In the genomic region with DNA sequence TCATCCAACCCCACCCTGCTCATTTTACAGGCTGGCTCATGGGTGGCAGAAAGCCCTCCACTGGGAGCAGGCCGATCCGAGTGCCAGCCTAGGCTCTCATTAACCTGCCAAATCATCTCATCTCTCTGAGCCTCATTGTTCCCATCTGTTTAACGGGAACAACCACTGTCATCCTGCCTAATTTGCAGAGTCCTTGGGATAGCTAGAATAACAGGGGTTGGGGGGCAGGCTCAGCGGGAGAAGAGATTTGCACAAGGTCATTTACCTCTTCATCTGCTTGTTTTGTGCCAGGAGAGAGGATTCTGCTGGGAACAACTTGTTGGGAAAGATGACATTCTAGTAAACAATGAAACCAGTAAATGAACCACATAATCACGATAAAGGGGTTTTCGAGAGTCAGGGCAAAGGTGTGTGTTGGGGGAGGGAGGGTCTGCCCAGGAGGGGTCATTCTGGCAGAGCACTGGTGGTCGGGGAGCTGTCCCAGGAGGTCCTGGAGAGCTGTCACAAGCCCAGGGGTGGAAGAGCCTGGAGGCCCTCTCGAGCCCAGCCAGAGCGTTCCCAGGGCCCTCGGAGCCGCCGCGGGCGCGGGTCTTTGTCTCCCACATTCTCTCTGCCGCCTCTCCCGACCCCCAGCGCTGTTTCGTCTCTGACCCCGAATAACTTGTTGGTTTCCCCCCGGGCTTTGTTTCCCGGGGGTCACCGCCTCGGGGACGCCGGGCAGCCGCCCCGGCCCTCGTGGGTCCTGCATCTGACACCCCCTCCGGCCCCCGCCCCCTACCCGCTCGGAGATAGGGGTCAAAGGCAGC, we compare ENCODE assay signal across 7 cellular contexts. TPM values are rescaled to one million over a fixed set of nuclear protein-coding genes. Genes with fewer than 3 reads are reported as not detected.
A peak's percentile ranks its signal among the peaks of the same experiment; 100 is the strongest.
DNase-seq lines count a peak whose midpoint lies in the region; ATAC-seq and TF ChIP-seq lines count a peak whose summit lies in the region.

No MANE protein-coding gene starts in this region.

- H3K36me3 Mint-ChIP-seq in T-helper 17 cell (ENCODE audit: low read depth) (peaks cover 6% of the 10 kb centered on the region), glutamatergic neuron (ENCODE audit: unreplicated experiment) (no peaks in the 10 kb centered on the region)

- POLR2A ChIA-PET in HEK293T (lab: Yijun Ruan, JAX) = interaction anchor here (1.0 to 1.4 kb wide), 5 partner anchors 13 to 215 kb away, joined by 3 to 4 read pairs (median 4); a partner anchor contains a TSS

- ATAC-seq in T-helper 17 cell (no peak), GM18868 (IDR thresholded peaks at IDR 0.05; ENCODE audit: unreplicated experiment) (no peak)

- H3K27me3 Mint-ChIP-seq in T-helper 17 cell (peaks cover 33% of the 10 kb centered on the region), glutamatergic neuron (ENCODE audit: unreplicated experiment) (peaks cover 22% of the 10 kb centered on the region)

- H3K27ac Mint-ChIP-seq in T-helper 17 cell = peak overlapping the region; percentile 8
- peak overlapping the region; percentile 96 for H3K27ac Mint-ChIP-seq in glutamatergic neuron (ENCODE audit: unreplicated experiment)

- H3K9me3 ChIP-seq in T-helper 17 cell (ENCODE audit: control insufficient read depth, low read length, poor library complexity, severe bottlenecking) = no peaks in the 10 kb centered on the region

- H3K9me3 Mint-ChIP-seq in glutamatergic neuron (ENCODE audit: unreplicated experiment) = peaks cover 17% of the 10 kb centered on the region

- H3K4me1 Mint-ChIP-seq in T-helper 17 cell (peaks cover 17% of the 10 kb centered on the region), glutamatergic neuron (ENCODE audit: low read depth, unreplicated experiment) (peaks cover 38% of the 10 kb centered on the region)

- H3K4me3 Mint-ChIP-seq in T-helper 17 cell (peak overlapping the region; percentile 86), glutamatergic neuron (ENCODE audit: unreplicated experiment) (peak overlapping the region; percentile 92)

- peak overlapping the region; percentile 86 for H3K4me3 ChIP-seq in skeletal muscle cell (ENCODE audit: low read depth, low read length)

- DNase-seq in HEK293T (ENCODE audit: extremely low spot score) (no peak), T-helper 17 cell (no peak), glutamatergic neuron (no peak), skeletal muscle cell (ENCODE audit: low read depth) (no peak), NCI-H187 treated with DMSO at 0.1 percent for 48 hours (lab: John Stamatoyannopoulos, UW) (no peak), COLO829 (ENCODE audit: low spot score) (no peak)

- CTCF ChIA-PET in HEK293T (lab: Yijun Ruan, JAX) = interaction anchor here (0.6 to 0.9 kb wide), 2 partner anchors 26 to 104 kb away, joined by 3 to 8 read pairs; no protein-coding TSS in a partner anchor

- no peak for TF ChIP-seq CTCF in glutamatergic neuron (IDR thresholded peaks at IDR 0.05; ENCODE audit: partially characterized antibody, unreplicated experiment)

TF ChIP-seq in HEK293T, 16 proteins besides CTCF, POLR2A, EP300 and RAD21:
- TF ChIP-seq L3MBTL2 (conservative IDR thresholded peaks at IDR 0.05) (peak; percentile 49; the same call in 1 of the 2 replicates), NFRKB (IDR thresholded peaks at IDR 0.05) (no peak)

RNA-seq across cellular contexts. Expression of a gene that starts 22.8 kb away (rescaled TPM):
- total RNA-seq in T-helper 17 cell (10 to 100 TPM in 1 of 2 donors, 1 to 10 TPM in 1; 2.2 to 13.7 TPM), glutamatergic neuron (ENCODE audit: unreplicated experiment) (160 TPM)

RNA-seq across cellular contexts. Expression of a gene that starts 35.6 kb away (rescaled TPM):
- total RNA-seq in T-helper 17 cell (1,000 to 10,000 TPM; 3,455 to 4,953 TPM), glutamatergic neuron (ENCODE audit: unreplicated experiment) (1,465 TPM)

Comparison
In these comparisons a context has a peak if more than half of its experiments do, and no peak if none do; other contexts are left out.
1. RNA of a gene that starts 22.8 kb away (total RNA-seq): 160 TPM in glutamatergic neuron (single experiment); 2.2 to 13.7 TPM in T-helper 17 cell; every median in the first group is over 10 times any median in the second.